ENCODE assay signal across 2 cellular contexts in the genomic region with DNA sequence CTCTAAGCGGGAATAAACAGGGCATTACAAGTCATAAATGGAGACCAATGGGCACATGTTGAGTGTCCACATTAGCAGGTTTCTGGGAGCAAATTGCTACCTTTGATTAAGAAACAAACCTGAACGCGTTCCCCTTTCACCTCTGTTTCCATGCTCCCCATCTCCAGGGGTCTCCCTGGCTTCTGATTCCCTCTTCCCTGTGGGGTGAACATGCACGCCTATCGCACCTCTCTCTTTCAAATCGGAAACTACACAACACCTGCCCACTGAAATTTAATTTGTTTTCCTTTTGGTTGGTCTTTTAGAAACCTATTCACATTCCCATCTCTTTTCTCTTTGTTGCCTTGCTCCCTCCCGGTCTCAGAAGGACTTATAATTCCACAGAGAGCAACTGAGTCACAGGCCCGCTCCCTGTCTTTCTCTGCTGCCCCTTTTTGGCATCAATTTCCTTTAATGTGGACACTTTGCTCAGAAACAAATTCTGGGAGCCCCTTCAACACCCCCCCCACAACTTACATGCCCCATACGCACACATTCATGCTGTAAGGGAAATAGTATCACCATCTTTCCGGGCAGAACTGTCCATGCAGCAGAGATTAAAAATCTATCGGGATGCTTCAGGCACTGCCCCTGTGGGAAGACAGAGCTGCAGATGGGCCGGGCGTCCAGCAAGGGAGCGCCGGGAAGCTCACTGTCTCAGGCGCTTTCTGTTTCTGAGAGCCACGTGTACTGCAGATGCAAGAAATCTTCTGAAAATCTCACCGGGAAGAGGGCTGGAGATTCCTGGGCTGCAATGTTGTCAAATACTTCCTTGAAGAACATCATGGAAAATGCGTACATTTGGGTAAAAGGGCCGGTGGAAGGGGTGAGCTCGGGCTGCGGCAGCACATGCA.
TF ChIP-seq lines count a peak whose summit lies in the region.

No MANE protein-coding gene starts in this region.

TF ChIP-seq in GM23338, 12 proteins besides CTCF, POLR2A, EP300 and RAD21:
- TF ChIP-seq EZH2phosphoT487 (IDR thresholded peaks at IDR 0.05; ENCODE audit: unreplicated experiment): peak; percentile 72
- peak; percentile 73 for TF ChIP-seq EZH2 (IDR thresholded peaks at IDR 0.05; ENCODE audit: low read depth, unreplicated experiment)
- TF ChIP-seq POLR2AphosphoS5 (IDR thresholded peaks at IDR 0.05; ENCODE audit: low read depth): no peak
- TF ChIP-seq STAT1 (IDR thresholded peaks at IDR 0.05; ENCODE audit: unreplicated experiment): no peak
- TF ChIP-seq CREB1 (CRISPR knock-in tag; IDR thresholded peaks at IDR 0.05; ENCODE audit: low read depth): no peak
- no peak for TF ChIP-seq ZNF331 (CRISPR knock-in tag; IDR thresholded peaks at IDR 0.05; ENCODE audit: low read depth)
- no peak for TF ChIP-seq NANOG (IDR thresholded peaks at IDR 0.05; ENCODE audit: borderline replicate concordance)
- TF ChIP-seq, protein P1, sequence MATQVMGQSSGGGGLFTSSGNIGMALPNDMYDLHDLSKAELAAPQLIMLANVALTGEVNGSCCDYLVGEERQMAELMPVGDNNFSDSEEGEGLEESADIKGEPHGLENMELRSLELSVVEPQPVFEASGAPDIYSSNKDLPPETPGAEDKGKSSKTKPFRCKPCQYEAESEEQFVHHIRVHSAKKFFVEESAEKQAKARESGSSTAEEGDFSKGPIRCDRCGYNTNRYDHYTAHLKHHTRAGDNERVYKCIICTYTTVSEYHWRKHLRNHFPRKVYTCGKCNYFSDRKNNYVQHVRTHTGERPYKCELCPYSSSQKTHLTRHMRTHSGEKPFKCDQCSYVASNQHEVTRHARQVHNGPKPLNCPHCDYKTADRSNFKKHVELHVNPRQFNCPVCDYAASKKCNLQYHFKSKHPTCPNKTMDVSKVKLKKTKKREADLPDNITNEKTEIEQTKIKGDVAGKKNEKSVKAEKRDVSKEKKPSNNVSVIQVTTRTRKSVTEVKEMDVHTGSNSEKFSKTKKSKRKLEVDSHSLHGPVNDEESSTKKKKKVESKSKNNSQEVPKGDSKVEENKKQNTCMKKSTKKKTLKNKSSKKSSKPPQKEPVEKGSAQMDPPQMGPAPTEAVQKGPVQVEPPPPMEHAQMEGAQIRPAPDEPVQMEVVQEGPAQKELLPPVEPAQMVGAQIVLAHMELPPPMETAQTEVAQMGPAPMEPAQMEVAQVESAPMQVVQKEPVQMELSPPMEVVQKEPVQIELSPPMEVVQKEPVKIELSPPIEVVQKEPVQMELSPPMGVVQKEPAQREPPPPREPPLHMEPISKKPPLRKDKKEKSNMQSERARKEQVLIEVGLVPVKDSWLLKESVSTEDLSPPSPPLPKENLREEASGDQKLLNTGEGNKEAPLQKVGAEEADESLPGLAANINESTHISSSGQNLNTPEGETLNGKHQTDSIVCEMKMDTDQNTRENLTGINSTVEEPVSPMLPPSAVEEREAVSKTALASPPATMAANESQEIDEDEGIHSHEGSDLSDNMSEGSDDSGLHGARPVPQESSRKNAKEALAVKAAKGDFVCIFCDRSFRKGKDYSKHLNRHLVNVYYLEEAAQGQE (IDR thresholded peaks at IDR 0.05; ENCODE audit: unreplicated experiment): no peak

TF ChIP-seq in endothelial cell of umbilical vein, 7 proteins besides CTCF, POLR2A, EP300 and RAD21:
- TF ChIP-seq JUN (IDR thresholded peaks at IDR 0.05; ENCODE audit: borderline replicate concordance, insufficient read depth, insufficient read length, low read depth): no peak
- TF ChIP-seq EZH2 (IDR thresholded peaks at IDR 0.05; ENCODE audit: borderline replicate concordance, low read depth, low read length, severe bottlenecking): peak; percentile 81
- TF ChIP-seq GATA2 (IDR thresholded peaks at IDR 0.05; ENCODE audit: insufficient read depth, insufficient read length, low read depth, low read length): no peak
